In the genomic region with DNA sequence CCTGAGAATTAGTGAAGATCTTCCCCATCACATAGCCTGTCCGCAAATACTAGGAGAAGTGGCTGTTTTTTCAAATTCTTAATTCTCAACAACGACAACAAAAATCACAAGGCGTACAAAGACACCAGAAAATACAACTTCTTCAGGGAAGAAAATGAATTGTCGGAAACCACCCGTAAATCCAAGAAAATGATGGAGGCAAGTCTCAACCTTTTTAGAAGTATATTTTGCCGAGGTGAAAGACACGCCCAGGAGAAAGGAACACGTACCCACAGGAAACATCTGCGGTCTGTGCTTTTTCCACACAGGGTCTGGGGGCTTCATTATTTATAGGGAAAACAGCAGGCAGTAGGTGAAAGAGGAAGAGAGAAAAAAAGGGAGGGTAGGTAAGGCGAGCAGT, we compare ENCODE assay signal across 22 cellular contexts.
"Had no signal": no experiment of that assay in that cellular context is flagged by ENCODE, and none has a peak within 500 bp of the region (broad histone marks: within the 10 kb centered on the region; RNA-seq: fewer than 3 reads in every experiment).

No MANE protein-coding gene starts in this region.

- H3K9me3 ChIP-seq: SJCRH30, SK-N-SH had no signal

- H3K36me3 ChIP-seq: brain microvascular endothelial cell, cardiac muscle cell, SJCRH30 had no signal

- H3K4me1 ChIP-seq: SJCRH30 had no signal

- H3K4me3 Mint-ChIP-seq: activated CD4-positive, alpha-beta memory T cell treated with anti-CD3 and anti-CD28 coated beads for 36 hours; activated CD4-positive, alpha-beta T cell treated with anti-CD3 and anti-CD28 coated beads, Interleukin-2, amount 10 ng/mL, durations not matched to agents 7 days and 5 days; activated naive CD8-positive, alpha-beta T cell treated with anti-CD3 and anti-CD28 coated beads for 36 hours; activated T-cell treated with anti-CD3 and anti-CD28 coated beads, Interleukin-2, amount 50 U/mL, for 4 hours had no signal

- DNase-seq: activated CD4-positive, alpha-beta memory T cell treated with anti-CD3 and anti-CD28 coated beads for 36 hours; activated CD4-positive, alpha-beta T cell treated with anti-CD3 and anti-CD28 coated beads, Interleukin-2, amount 10 ng/mL, durations not matched to agents 7 days and 5 days; activated CD4-positive, CD25-positive, alpha-beta regulatory T cell; activated CD8-positive, alpha-beta memory T cell treated with anti-CD3 and anti-CD28 coated beads for 24 hours; activated effector memory CD4-positive, alpha-beta T cell treated with anti-CD3 and anti-CD28 coated beads, Interleukin-2, amount 50 U/mL, for 16 hours; activated naive CD4-positive, alpha-beta T cell treated with Interleukin-2 at 50 U/mL for 16 hours; activated naive CD8-positive, alpha-beta T cell treated with anti-CD3 and anti-CD28 coated beads for 36 hours; activated T-cell treated with anti-CD3 and anti-CD28 coated beads, Interleukin-2, amount 50 U/mL, for 4 hours; brain microvascular endothelial cell; NCI-H1048; NCI-H146; NCI-H187 treated with DMSO at 0.1 percent for 48 hours; NCI-H2081 treated with DMSO at 0.1 percent for 48 hours; NCI-H2227 treated with DMSO at 0.1 percent for 48 hours; NCI-H526 treated with DMSO at 0.1 percent for 48 hours; NCI-H82; Right ventricle myocardium superior; SJCRH30; SK-N-SH; T-helper 1 cell had no signal

- H3K36me3 Mint-ChIP-seq: activated CD4-positive, alpha-beta memory T cell treated with anti-CD3 and anti-CD28 coated beads for 36 hours; activated naive CD8-positive, alpha-beta T cell treated with anti-CD3 and anti-CD28 coated beads for 36 hours had no signal

- ATAC-seq: activated T-cell treated with anti-CD3 and anti-CD28 coated beads, Interleukin-2, amount 50 U/mL, for 4 hours; Panc1 had no signal

- H3K27ac Mint-ChIP-seq: activated CD4-positive, alpha-beta memory T cell treated with anti-CD3 and anti-CD28 coated beads for 36 hours; activated CD4-positive, alpha-beta T cell treated with anti-CD3 and anti-CD28 coated beads, Interleukin-2, amount 10 ng/mL, durations not matched to agents 7 days and 5 days; activated naive CD8-positive, alpha-beta T cell treated with anti-CD3 and anti-CD28 coated beads for 36 hours had no signal

- H3K4me3 ChIP-seq: cardiac muscle cell, SJCRH30 had no signal

- H3K27me3 ChIP-seq: brain microvascular endothelial cell, cardiac muscle cell, SJCRH30 had no signal
